In the genomic region with DNA sequence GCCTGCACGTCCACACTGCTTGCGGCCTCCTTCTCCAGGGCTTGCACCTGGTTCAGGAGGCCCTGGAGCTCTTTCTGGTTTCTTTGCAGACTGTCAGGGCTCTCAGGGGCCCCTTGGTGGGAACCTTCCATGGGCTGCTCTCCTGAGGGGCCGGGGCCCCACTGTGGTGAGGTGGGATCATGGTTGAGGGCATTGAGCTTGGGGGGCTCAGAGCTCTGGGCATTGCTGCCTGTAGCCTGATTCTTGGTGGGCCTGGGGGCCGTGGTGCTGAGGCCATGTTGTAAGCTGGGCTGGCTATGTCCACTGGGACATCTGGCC, we compare ENCODE assay signal across 18 cellular contexts. TPM values are rescaled to one million over a fixed set of nuclear protein-coding genes. Genes with fewer than 3 reads are reported as not detected.
A peak's percentile ranks its signal among the peaks of the same experiment; 100 is the strongest.
DNase-seq lines count a peak whose midpoint lies in the region; ATAC-seq and TF ChIP-seq lines count a peak whose summit lies in the region.
"Had no signal": no experiment of that assay in that cellular context is flagged by ENCODE, and none has a peak within 500 bp of the region (broad histone marks: within the 10 kb centered on the region; RNA-seq: fewer than 3 reads in every experiment).

No MANE protein-coding gene starts in this region.

- H3K4me1 Mint-ChIP-seq in activated T-helper 17 cell treated with anti-CD3 and anti-CD28 coated beads, Interleukin-2, amount 50 U/mL, for 72 hours = peaks cover 17% of the 10 kb centered on the region
- peaks cover 16 to 18% (median 18%) of the 10 kb centered on the region in 3 donors for H3K4me1 Mint-ChIP-seq in CD8-positive, alpha-beta memory T cell

- H3K27me3 Mint-ChIP-seq in activated T-helper 17 cell treated with anti-CD3 and anti-CD28 coated beads, Interleukin-2, amount 50 U/mL, for 72 hours = no peaks in the 10 kb centered on the region
- H3K27me3 Mint-ChIP-seq in CD8-positive, alpha-beta memory T cell = no peaks in the 10 kb centered on the region

- TF ChIP-seq CTCF in cardiac muscle cell (IDR thresholded peaks at IDR 0.05; ENCODE audit: low read depth, low read length) (no peak), heart left ventricle (IDR thresholded peaks at IDR 0.05) (no peak), psoas muscle (IDR thresholded peaks at IDR 0.05) (no peak)

- peaks cover 6% of the 10 kb centered on the region for H3K4me1 ChIP-seq in cardiac muscle cell (ENCODE audit: low read depth)
- peaks cover 0 to 91% (median 43%) of the 10 kb centered on the region in 12 donors for H3K4me1 ChIP-seq in heart left ventricle
- H3K4me1 ChIP-seq in psoas muscle = peaks cover 38% of the 10 kb centered on the region
- peaks cover 12% of the 10 kb centered on the region for H3K4me1 ChIP-seq in CD8-positive, alpha-beta memory T cell (ENCODE audit: insufficient read depth, low read length)

- peak overlapping the region; percentile 43 for H3K27ac Mint-ChIP-seq in activated T-helper 17 cell treated with anti-CD3 and anti-CD28 coated beads, Interleukin-2, amount 50 U/mL, for 72 hours
- H3K27ac Mint-ChIP-seq in CD8-positive, alpha-beta memory T cell = peak overlapping the region in 1 of 8 donors; percentile 83
- H3K27ac Mint-ChIP-seq: H9 had no signal

- POLR2A ChIA-PET in CD8-positive, alpha-beta memory T cell (lab: Charles Lee) = no interaction called here

- 67 to 100% (median 79%) methylated on average over 1 to 4 of the region's 4 CpGs for WGBS in heart left ventricle, 4 donors
- WGBS in psoas muscle, 3 donors = 87 to 100% (median 89%) methylated on average over 3 to 4 of the region's 4 CpGs

- H3K27me3 ChIP-seq in cardiac muscle cell = no peaks in the 10 kb centered on the region
- H3K27me3 ChIP-seq in heart left ventricle = no peaks in the 10 kb centered on the region
- H3K27me3 ChIP-seq in psoas muscle (ENCODE audit: insufficient read depth in 3 of 3, low read length in 2 of 3) = no peaks in the 10 kb centered on the region
- no peaks in the 10 kb centered on the region for H3K27me3 ChIP-seq in CD8-positive, alpha-beta memory T cell (ENCODE audit: insufficient read depth, low read length, poor library complexity, severe bottlenecking)
- H3K27me3 ChIP-seq: BLaER1 had no signal

- no peak for TF ChIP-seq POLR2A in heart left ventricle (IDR thresholded peaks at IDR 0.05)

- DNase-seq in cardiac muscle cell (ENCODE audit: low read depth in 1 of 2, low spot score in 1 of 2) (no peak), heart left ventricle (no peak), psoas muscle (no peak)
- no peak for DNase-seq in CD8-positive, alpha-beta memory T cell
- DNase-seq: 8988T, AML-193, Calu3, DMS 273 treated with DMSO at 0.1 percent for 48 hours, DMS79, GOT3, H9, IMR-90 had no signal

- no peaks in the 10 kb centered on the region for H3K9me3 ChIP-seq in cardiac muscle cell (ENCODE audit: low read depth)
- H3K9me3 ChIP-seq in heart left ventricle = no peaks in the 10 kb centered on the region
- H3K9me3 ChIP-seq in psoas muscle = no peaks in the 10 kb centered on the region
- H3K9me3 ChIP-seq in CD8-positive, alpha-beta memory T cell (ENCODE audit: low read length) = no peaks in the 10 kb centered on the region
- H3K9me3 ChIP-seq: BLaER1 had no signal

- no peak for ATAC-seq in heart left ventricle
- ATAC-seq in activated T-helper 17 cell treated with anti-CD3 and anti-CD28 coated beads, Interleukin-2, amount 50 U/mL, for 72 hours (replicated peaks) = no peak
- no peak for ATAC-seq in psoas muscle
- no peak for ATAC-seq in GM21423 (IDR thresholded peaks at IDR 0.05; ENCODE audit: unreplicated experiment)
- no peak for ATAC-seq in GM21717 (IDR thresholded peaks at IDR 0.05; ENCODE audit: unreplicated experiment)
- ATAC-seq: GM12878 had no signal

- H3K36me3 ChIP-seq in cardiac muscle cell (peaks cover 62% of the 10 kb centered on the region), heart left ventricle (peaks cover 0 to 54% (median 4%) of the 10 kb centered on the region in 9 donors), psoas muscle (ENCODE audit: insufficient read depth in 1 of 2, low read depth in 1 of 2) (peaks cover 0 to 62% of the 10 kb centered on the region in 2 donors)
- H3K36me3 ChIP-seq in CD8-positive, alpha-beta memory T cell (ENCODE audit: insufficient read depth, low read length) = no peaks in the 10 kb centered on the region
- H3K36me3 ChIP-seq: BLaER1 had no signal

- H3K4me3 Mint-ChIP-seq in activated T-helper 17 cell treated with anti-CD3 and anti-CD28 coated beads, Interleukin-2, amount 50 U/mL, for 72 hours = no peak overlapping the region
- H3K4me3 Mint-ChIP-seq in CD8-positive, alpha-beta memory T cell = no peak overlapping the region
- H3K4me3 Mint-ChIP-seq: H9 had no signal

- intact Hi-C loops in heart left ventricle (cut with DNase I) (loop anchor here in 8 of 10 donors (5.0 to 10.0 kb wide), 8 partner anchors 43 to 200 kb away; a partner anchor contains a TSS), psoas muscle (cut with DNase I) (loop anchor here (5.0 kb wide), 2 partner anchors 78 to 102 kb away; a partner anchor contains a TSS)

- peaks cover 6% of the 10 kb centered on the region for H3K36me3 Mint-ChIP-seq in activated T-helper 17 cell treated with anti-CD3 and anti-CD28 coated beads, Interleukin-2, amount 50 U/mL, for 72 hours (ENCODE audit: low read depth)
- no peaks in the 10 kb centered on the region for H3K36me3 Mint-ChIP-seq in CD8-positive, alpha-beta memory T cell

- no peak overlapping the region for H3K4me3 ChIP-seq in cardiac muscle cell
- no peak overlapping the region for H3K4me3 ChIP-seq in heart left ventricle
- H3K4me3 ChIP-seq in psoas muscle = no peak overlapping the region
- no peak overlapping the region for H3K4me3 ChIP-seq in CD8-positive, alpha-beta memory T cell (ENCODE audit: low read length)
- H3K4me3 ChIP-seq: BLaER1, GM12878 had no signal

- CTCF ChIA-PET in CD8-positive, alpha-beta memory T cell (lab: Charles Lee) = interaction anchor here (0.9 to 1.8 kb wide), 5 partner anchors 58 to 107 kb away, joined by 3 to 11 read pairs (median 3); no protein-coding TSS in a partner anchor

- peak overlapping the region; percentile 49 for H3K27ac ChIP-seq in cardiac muscle cell
- peak overlapping the region in 5 of 12 donors; percentile 10 to 94 (median 43) for H3K27ac ChIP-seq in heart left ventricle
- H3K27ac ChIP-seq in psoas muscle = peak overlapping the region; percentile 64
- H3K27ac ChIP-seq in CD8-positive, alpha-beta memory T cell (ENCODE audit: low read depth, low read length) = no peak overlapping the region

- no peaks in the 10 kb centered on the region for H3K9me3 Mint-ChIP-seq in activated T-helper 17 cell treated with anti-CD3 and anti-CD28 coated beads, Interleukin-2, amount 50 U/mL, for 72 hours
- H3K9me3 Mint-ChIP-seq in CD8-positive, alpha-beta memory T cell = no peaks in the 10 kb centered on the region
- H3K9me3 Mint-ChIP-seq: H9 had no signal

RNA-seq across cellular contexts. Expression of a gene that starts 7.5 kb away (rescaled TPM):
- total RNA-seq in cardiac muscle cell (195 and 315 TPM in 2 replicates), heart left ventricle (1,000 to 10,000 TPM in 1 of 9 donors, 100 to 1,000 TPM in 8; 293 to 1,122 (median 530) TPM), psoas muscle (1,000 to 10,000 TPM in 1 of 4 donors, 100 to 1,000 TPM in 3; 601 to 2,126 (median 834) TPM)
- polyA plus RNA-seq in cardiac muscle cell (136 and 199 TPM in 2 replicates), heart left ventricle (100 to 1,000 TPM; 496 to 675 TPM), psoas muscle (100 to 1,000 TPM; 111 to 561 (median 523) TPM)
- 10 to 100 TPM in 1 of 2 donors, under 1 TPM in 1; 0.99 to 17.2 TPM for total RNA-seq in activated T-helper 17 cell treated with anti-CD3 and anti-CD28 coated beads, Interleukin-2, amount 50 U/mL, for 72 hours
- 1 to 10 TPM; 4.1 to 5.3 TPM for total RNA-seq in CD8-positive, alpha-beta memory T cell
- polyA plus RNA-seq in CD8-positive, alpha-beta memory T cell = not detected
- total RNA-seq: Calu3, G401, H9 had no signal

RNA-seq across cellular contexts. Expression of a gene that starts 31.5 kb away (rescaled TPM):
- total RNA-seq in cardiac muscle cell (11.0 and 13.6 TPM in 2 replicates), heart left ventricle (10 to 100 TPM in 7 of 9 donors, 1 to 10 TPM in 2; 5.3 to 27.3 (median 17.2) TPM), psoas muscle (10 to 100 TPM in 3 of 4 donors, 1 to 10 TPM in 1; 8.5 to 41.8 (median 30.0) TPM)
- polyA plus RNA-seq in cardiac muscle cell (9.6 and 11.7 TPM in 2 replicates), heart left ventricle (10 to 100 TPM in 1 of 2 donors, 1 to 10 TPM in 1; 9.3 to 40.3 TPM), psoas muscle (10 to 100 TPM; 10.1 to 66.4 (median 14.0) TPM)
- 100 to 1,000 TPM in 1 of 2 donors, 10 to 100 TPM in 1; 42.9 to 145 TPM for total RNA-seq in activated T-helper 17 cell treated with anti-CD3 and anti-CD28 coated beads, Interleukin-2, amount 50 U/mL, for 72 hours
- 10 to 100 TPM; 31.7 to 33.8 TPM for total RNA-seq in CD8-positive, alpha-beta memory T cell
- polyA plus RNA-seq in CD8-positive, alpha-beta memory T cell = 30.7 TPM

Comparison
In these comparisons a context has a peak if more than half of its experiments do, and no peak if none do; other contexts are left out.
1. RNA of a gene that starts 7.5 kb away (total RNA-seq): 601 to 2,126 TPM in psoas muscle, 293 to 1,122 TPM in heart left ventricle and 195 to 315 TPM in cardiac muscle cell; 0.99 to 17.2 TPM in activated T-helper 17 cell treated with anti-CD3 and anti-CD28 coated beads, Interleukin-2, amount 50 U/mL, for 72 hours and 4.1 to 5.3 TPM in CD8-positive, alpha-beta memory T cell; every median in the first group is over 10 times any median in the second.